In genomic region chr1:57072775-57073174, GRCh38 we compare ENCODE assay signal across 11 cellular contexts.
A peak's percentile ranks its signal among the peaks of the same experiment; 100 is the strongest.
DNase-seq lines count a peak whose midpoint lies in the region; ATAC-seq, FAIRE-seq and TF ChIP-seq lines count a peak whose summit lies in the region.
"Had no signal": no experiment of that assay in that cellular context is flagged by ENCODE, and none has a peak within 500 bp of the region (broad histone marks: within the 10 kb centered on the region; RNA-seq: fewer than 3 reads in every experiment).

No MANE protein-coding gene starts in this region.

- no peaks in the 10 kb centered on the region for H3K79me2 ChIP-seq in DND-41 (ENCODE audit: insufficient read depth, low read length)

- H3K27ac ChIP-seq in DND-41 (ENCODE audit: low read length) (no peak overlapping the region), kidney (ENCODE audit: low read depth in 2 of 2, low read length in 2 of 2) (no peak overlapping the region), psoas muscle (no peak overlapping the region), left ventricle myocardium inferior (replicated peaks) (no peak overlapping the region)
- H3K27ac ChIP-seq: RWPE1, upper lobe of left lung had no signal

- H3K27me3 ChIP-seq in DND-41 (ENCODE audit: insufficient read depth, low read length, poor library complexity), result peaks cover 14% of the 10 kb centered on the region
- no peaks in the 10 kb centered on the region for H3K27me3 ChIP-seq in psoas muscle (ENCODE audit: insufficient read depth in 3 of 3, low read length in 2 of 3)
- no peaks in the 10 kb centered on the region for H3K27me3 ChIP-seq in left ventricle myocardium inferior (ENCODE audit: low read depth)
- H3K27me3 ChIP-seq: upper lobe of left lung had no signal

- H3K4me2 ChIP-seq in DND-41 (ENCODE audit: insufficient read depth, low read length), result no peak overlapping the region

- H3K4me1 ChIP-seq in DND-41 (ENCODE audit: insufficient read depth, low read length) (no peaks in the 10 kb centered on the region), kidney (ENCODE audit: control insufficient read depth in 1 of 2, insufficient read depth in 1 of 2, low read depth in 1 of 2, low read length in 2 of 2) (no peaks in the 10 kb centered on the region), psoas muscle (no peaks in the 10 kb centered on the region), left ventricle myocardium inferior (peaks cover 7% of the 10 kb centered on the region)
- H3K4me1 ChIP-seq: upper lobe of left lung had no signal

- DNase-seq in DND-41 (no peak), HT-29 (ENCODE audit: low spot score) (peak; percentile 9), fibroblast of mammary gland (ENCODE audit: low read depth) (peak; percentile 1), NCI-H446 treated with DMSO at 0.1 percent for 48 hours (lab: John Stamatoyannopoulos, UW) (no peak), kidney (no peak), psoas muscle (no peak), left ventricle myocardium inferior (no peak)
- DNase-seq: NCI-H2081, upper lobe of left lung had no signal

- TF ChIP-seq CTCF in DND-41 (IDR thresholded peaks at IDR 0.05; ENCODE audit: borderline replicate concordance, extremely low read depth, low read length, poor library complexity, severe bottlenecking), result peak; percentile 14
- peak; percentile 22 for TF ChIP-seq CTCF in fibroblast of mammary gland (conservative IDR thresholded peaks at IDR 0.05; ENCODE audit: control insufficient read depth, insufficient read depth, low read depth, low read length)
- no peak for TF ChIP-seq CTCF in kidney (IDR thresholded peaks at IDR 0.05; ENCODE audit: borderline replicate concordance, extremely low read depth, insufficient read depth)
- TF ChIP-seq CTCF in psoas muscle (IDR thresholded peaks at IDR 0.05), result no peak
- no peak for TF ChIP-seq CTCF in left ventricle myocardium inferior (IDR thresholded peaks at IDR 0.05; ENCODE audit: borderline replicate concordance)

- no peak for FAIRE-seq in kidney (lab: Jason Lieb, UNC)

- H3K9me3 ChIP-seq in DND-41 (ENCODE audit: insufficient read depth, low read length, severe bottlenecking) (no peaks in the 10 kb centered on the region), kidney (ENCODE audit: control insufficient read depth in 1 of 2, low read length in 2 of 2) (no peaks in the 10 kb centered on the region), psoas muscle (no peaks in the 10 kb centered on the region), left ventricle myocardium inferior (replicated peaks) (no peaks in the 10 kb centered on the region)
- H3K9me3 ChIP-seq: upper lobe of left lung had no signal

- 81 to 90% (median 85%) methylated on average over 4 of the region's 4 CpGs for WGBS in psoas muscle, 3 donors

- H3K9ac ChIP-seq in DND-41 (ENCODE audit: low read depth, low read length) (no peak overlapping the region), kidney (ENCODE audit: low read length in 2 of 2) (no peak overlapping the region)

- no peak overlapping the region for H2AFZ ChIP-seq in DND-41 (ENCODE audit: low read depth, low read length)

- H3K4me3 ChIP-seq in DND-41 (ENCODE audit: low read depth in 1 of 2, low read length in 2 of 2) (no peak overlapping the region), fibroblast of mammary gland (ENCODE audit: control insufficient read depth, low read depth, low read length) (no peak overlapping the region), kidney (ENCODE audit: low read length in 2 of 2) (no peak overlapping the region), psoas muscle (no peak overlapping the region), left ventricle myocardium inferior (no peak overlapping the region)
- H3K4me3 ChIP-seq: upper lobe of left lung had no signal

- H4K20me1 ChIP-seq in DND-41 (ENCODE audit: insufficient read depth, low read length), result no peaks in the 10 kb centered on the region

- H3K36me3 ChIP-seq in DND-41 (ENCODE audit: insufficient read depth, low read length) (no peaks in the 10 kb centered on the region), kidney (ENCODE audit: control insufficient read depth in 1 of 2, insufficient read depth in 2 of 2, low read length in 2 of 2) (no peaks in the 10 kb centered on the region), psoas muscle (ENCODE audit: insufficient read depth in 1 of 2, low read depth in 1 of 2) (no peaks in the 10 kb centered on the region), left ventricle myocardium inferior (no peaks in the 10 kb centered on the region)
- H3K36me3 ChIP-seq: upper lobe of left lung had no signal

- intact Hi-C loops in kidney (cut with DNase I) (no loop called here), psoas muscle (cut with DNase I) (no loop called here), left ventricle myocardium inferior (cut with micrococcal nuclease) (no loop called here)

- ATAC-seq in DND-41 (ENCODE audit: insufficient read depth, low read depth) (peak; percentile 59; the same call in 2 of the 3 replicates), GM19455 (IDR thresholded peaks at IDR 0.05; ENCODE audit: unreplicated experiment) (peak; percentile 69), psoas muscle (no peak)

Comparison
In these comparisons a context has a peak if more than half of its experiments do, and no peak if none do; other contexts are left out.
1. ATAC-seq: peak in DND-41 (single experiment) and GM19455 (single experiment); none in psoas muscle (0 of 4).
2. DNase-seq: peak in HT-29 (single experiment) and fibroblast of mammary gland (single experiment); none in DND-41 (single experiment), NCI-H446 treated with DMSO at 0.1 percent for 48 hours (single experiment), kidney (single experiment), psoas muscle (0 of 2) and left ventricle myocardium inferior (single experiment).
3. CTCF ChIP-seq: peak in DND-41 (single experiment) and fibroblast of mammary gland (single experiment); none in kidney (single experiment), psoas muscle (single experiment) and left ventricle myocardium inferior (single experiment).